ENCODE assay signal across 7 cellular contexts in genomic region chr14:76720382-76720813, GRCh38. TPM values are rescaled to one million over a fixed set of nuclear protein-coding genes. Genes with fewer than 3 reads are reported as not detected.
A peak's percentile ranks its signal among the peaks of the same experiment; 100 is the strongest.
DNase-seq lines count a peak whose midpoint lies in the region; ATAC-seq and TF ChIP-seq lines count a peak whose summit lies in the region.

No MANE protein-coding gene starts in this region.

- WGBS in gastroesophageal sphincter (ENCODE audit: low coverage in 1 of 2), 2 donors = 50 to 51% methylated on average over 1 to 3 of the region's 3 CpGs

- H3K4me1 ChIP-seq in NT2/D1 (ENCODE audit: insufficient read depth, insufficient read length) = peaks cover 2% of the 10 kb centered on the region
- H3K4me1 ChIP-seq in gastroesophageal sphincter = peaks cover 0 to 24% (median 13%) of the 10 kb centered on the region in 3 donors

- H3K27me3 Mint-ChIP-seq in activated CD4-positive, alpha-beta memory T cell treated with anti-CD3 and anti-CD28 coated beads, Interleukin-2, amount 10 ng/mL, durations not matched to agents 7 days and 5 days = peaks cover 33% of the 10 kb centered on the region
- peaks cover 2 to 6% (median 6%) of the 10 kb centered on the region in 3 donors for H3K27me3 Mint-ChIP-seq in immature natural killer cell (ENCODE audit: low read depth in 3 of 3)

- no peaks in the 10 kb centered on the region for H3K9me3 ChIP-seq in NT2/D1 (ENCODE audit: insufficient read depth, low read length)
- H3K9me3 ChIP-seq in gastroesophageal sphincter = no peaks in the 10 kb centered on the region

- H3K36me3 Mint-ChIP-seq in activated CD4-positive, alpha-beta memory T cell treated with anti-CD3 and anti-CD28 coated beads, Interleukin-2, amount 10 ng/mL, durations not matched to agents 7 days and 5 days (ENCODE audit: low read depth) = no peaks in the 10 kb centered on the region
- H3K36me3 Mint-ChIP-seq in immature natural killer cell = no peaks in the 10 kb centered on the region

- H3K27me3 ChIP-seq in NT2/D1 (ENCODE audit: insufficient read depth, insufficient read length) (no peaks in the 10 kb centered on the region), gastroesophageal sphincter (peaks cover 3% of the 10 kb centered on the region)

- CTCF ChIA-PET in activated CD4-positive, alpha-beta memory T cell treated with anti-CD3 and anti-CD28 coated beads, Interleukin-2, amount 10 ng/mL, durations not matched to agents 7 days and 5 days (lab: Charles Lee) = interaction anchor here (1.6 kb wide), 1 partner anchor 10 kb away, joined by 5 read pairs; no protein-coding TSS in a partner anchor

- ATAC-seq in HG02852 (IDR thresholded peaks at IDR 0.05; ENCODE audit: unreplicated experiment) (peak; percentile 69), gastroesophageal sphincter (peak; percentile 57)

- H3K36me3 ChIP-seq in NT2/D1 (ENCODE audit: insufficient read depth, insufficient read length, low read length) (no peaks in the 10 kb centered on the region), gastroesophageal sphincter (no peaks in the 10 kb centered on the region)

- no peak for TF ChIP-seq POLR2A in gastroesophageal sphincter (IDR thresholded peaks at IDR 0.05)

- no peak for TF ChIP-seq EP300 in gastroesophageal sphincter (IDR thresholded peaks at IDR 0.05)

- POLR2A ChIA-PET in activated CD4-positive, alpha-beta memory T cell treated with anti-CD3 and anti-CD28 coated beads, Interleukin-2, amount 10 ng/mL, durations not matched to agents 7 days and 5 days (lab: Charles Lee) = no interaction called here

- no peak overlapping the region for H3K4me3 ChIP-seq in NT2/D1 (ENCODE audit: insufficient read length, low read depth)
- H3K4me3 ChIP-seq in gastroesophageal sphincter = no peak overlapping the region

- in situ Hi-C loops in GM13977 (cut with MboI; ENCODE audit: low pct_unique_long_range_greater_than_20kb, low sequenced_read_pairs, unreplicated experiment) = loop anchor here (25.0 kb wide), 1 partner anchor 342 kb away; no protein-coding TSS in a partner anchor

- H3K4me1 Mint-ChIP-seq in activated CD4-positive, alpha-beta memory T cell treated with anti-CD3 and anti-CD28 coated beads, Interleukin-2, amount 10 ng/mL, durations not matched to agents 7 days and 5 days = peaks cover 4% of the 10 kb centered on the region
- peaks cover 0 to 6% of the 10 kb centered on the region in 2 donors for H3K4me1 Mint-ChIP-seq in immature natural killer cell

- DNase-seq in GM13977 (ENCODE audit: low spot score) (peak; percentile 51), NT2/D1 (ENCODE audit: low read depth, low spot score) (peak; percentile 35), putamen (ENCODE audit: low spot score) (peak; percentile 35), immature natural killer cell (no peak)
- no peak for DNase-seq in activated CD4-positive, alpha-beta memory T cell treated with anti-CD3 and anti-CD28 coated beads, Interleukin-2, amount 10 ng/mL, durations not matched to agents 7 days and 5 days

- TF ChIP-seq CTCF in GM13977 (IDR thresholded peaks at IDR 0.05; ENCODE audit: extremely low read depth, insufficient read depth, missing control alignments) (no peak), gastroesophageal sphincter (IDR thresholded peaks at IDR 0.05) (no peak)

- H3K9ac ChIP-seq in NT2/D1 (ENCODE audit: insufficient read length, low read depth) = no peak overlapping the region

- H3K9me3 Mint-ChIP-seq in activated CD4-positive, alpha-beta memory T cell treated with anti-CD3 and anti-CD28 coated beads, Interleukin-2, amount 10 ng/mL, durations not matched to agents 7 days and 5 days = no peaks in the 10 kb centered on the region
- no peaks in the 10 kb centered on the region for H3K9me3 Mint-ChIP-seq in immature natural killer cell

- H3K4me3 Mint-ChIP-seq in activated CD4-positive, alpha-beta memory T cell treated with anti-CD3 and anti-CD28 coated beads, Interleukin-2, amount 10 ng/mL, durations not matched to agents 7 days and 5 days = no peak overlapping the region
- H3K4me3 Mint-ChIP-seq in immature natural killer cell = no peak overlapping the region

- peak overlapping the region in 3 of 4 donors; percentile 48 to 62 (median 56) for H3K27ac ChIP-seq in gastroesophageal sphincter

- H3K27ac Mint-ChIP-seq in activated CD4-positive, alpha-beta memory T cell treated with anti-CD3 and anti-CD28 coated beads, Interleukin-2, amount 10 ng/mL, durations not matched to agents 7 days and 5 days = no peak overlapping the region
- no peak overlapping the region for H3K27ac Mint-ChIP-seq in immature natural killer cell

RNA-seq across cellular contexts. Expression of gene VASH1, which starts 40.9 kb away (rescaled TPM):
- 10 to 100 TPM in 2 of 4 donors, 1 to 10 TPM in 2; 4.3 to 12.8 (median 9.9) TPM for total RNA-seq in gastroesophageal sphincter
- total RNA-seq in activated CD4-positive, alpha-beta memory T cell treated with anti-CD3 and anti-CD28 coated beads, Interleukin-2, amount 10 ng/mL, durations not matched to agents 7 days and 5 days = 1 to 10 TPM; 2.5 to 2.6 TPM
- 1 to 10 TPM in 2 of 3 donors, not detected in 1; 1.6 to 2.9 TPM for polyA plus RNA-seq in immature natural killer cell

Comparison
In these comparisons a context has a peak if more than half of its experiments do, and no peak if none do; other contexts are left out.
1. DNase-seq: peak in GM13977 (single experiment), NT2/D1 (single experiment) and putamen (single experiment); none in activated CD4-positive, alpha-beta memory T cell treated with anti-CD3 and anti-CD28 coated beads, Interleukin-2, amount 10 ng/mL, durations not matched to agents 7 days and 5 days (single experiment) and immature natural killer cell (0 of 3).